Comparison of ENCODE assay signal across 8 cellular contexts in genomic region chr11:19577391-19577831, GRCh38.
A peak's percentile ranks its signal among the peaks of the same experiment; 100 is the strongest.
DNase-seq lines count a peak whose midpoint lies in the region; ATAC-seq and TF ChIP-seq lines count a peak whose summit lies in the region.

No MANE protein-coding gene starts in this region.

- H3K23ac ChIP-seq in mesenchymal stem cell (ENCODE audit: low read length in 2 of 2): no peak overlapping the region

- no peak for TF ChIP-seq CTCF in thoracic aorta (IDR thresholded peaks at IDR 0.05)
- TF ChIP-seq CTCF in GM13977 (IDR thresholded peaks at IDR 0.05; ENCODE audit: extremely low read depth, insufficient read depth, missing control alignments): no peak

- no peaks in the 10 kb centered on the region for H3K36me3 ChIP-seq in mesenchymal stem cell (ENCODE audit: control insufficient read depth in 1 of 2, insufficient read depth in 2 of 2, low read depth in 1 of 2, low read length in 2 of 2)
- H3K36me3 ChIP-seq in thoracic aorta: no peaks in the 10 kb centered on the region

- no peak overlapping the region for H3K14ac ChIP-seq in mesenchymal stem cell (ENCODE audit: low read length in 2 of 2)

- peak overlapping the region; percentile 67 for H3K9ac ChIP-seq in mesenchymal stem cell (ENCODE audit: low read length)

- H3K18ac ChIP-seq in mesenchymal stem cell (ENCODE audit: low read depth in 1 of 2, low read length in 2 of 2): no peak overlapping the region

- no peaks in the 10 kb centered on the region for H3K79me1 ChIP-seq in mesenchymal stem cell (replicated peaks; ENCODE audit: low read length, poor library complexity, severe bottlenecking)

- H2AK5ac ChIP-seq in mesenchymal stem cell (ENCODE audit: low read length, severe bottlenecking): no peak overlapping the region

- peak; percentile 56 for ATAC-seq in thoracic aorta (ENCODE audit: insufficient number of reproducible peaks, low FRiP score, low read depth)
- ATAC-seq in HG02870 (IDR thresholded peaks at IDR 0.05; ENCODE audit: unreplicated experiment): no peak

- H2BK5ac ChIP-seq in mesenchymal stem cell (ENCODE audit: low read depth, low read length, poor library complexity, severe bottlenecking): no peak overlapping the region

- DNase-seq in NCI-H2081 treated with DMSO at 0.1 percent for 48 hours (lab: John Stamatoyannopoulos, UW) (peak; percentile 44), dermis microvascular lymphatic vessel endothelial cell (ENCODE audit: low read depth in 2 of 2) (peak; percentile 87 to 88), mesenchymal stem cell (peak; percentile 56), thoracic aorta (ENCODE audit: low spot score) (no peak), NCI-H345 (lab: John Stamatoyannopoulos, UW) (no peak), GM13977 (ENCODE audit: low spot score) (no peak)
- no peak for DNase-seq in activated T-cell treated with anti-CD3 and anti-CD28 coated beads, Interleukin-2, amount 50 U/mL, for 1 hour

- H4K8ac ChIP-seq in mesenchymal stem cell (ENCODE audit: low read length): no peak overlapping the region

- H3K4me1 ChIP-seq in mesenchymal stem cell (ENCODE audit: control insufficient read depth, insufficient read depth, low read depth, low read length): peaks cover 9% of the 10 kb centered on the region
- peaks cover 48 to 82% of the 10 kb centered on the region in 2 donors for H3K4me1 ChIP-seq in thoracic aorta (ENCODE audit: control insufficient read depth in 1 of 2, low read depth in 2 of 2)

- no peak overlapping the region for H2BK120ac ChIP-seq in mesenchymal stem cell (ENCODE audit: low read depth, low read length)

- H3K9me3 ChIP-seq in mesenchymal stem cell (ENCODE audit: control insufficient read depth, low read length) (no peaks in the 10 kb centered on the region), thoracic aorta (no peaks in the 10 kb centered on the region)

- H3K27me3 ChIP-seq in mesenchymal stem cell (ENCODE audit: control insufficient read depth in 1 of 2, insufficient read depth in 1 of 2, low read length in 2 of 2): no peaks in the 10 kb centered on the region
- no peaks in the 10 kb centered on the region for H3K27me3 ChIP-seq in thoracic aorta (replicated peaks; ENCODE audit: insufficient read depth)

- no peak overlapping the region for H3K4ac ChIP-seq in mesenchymal stem cell (ENCODE audit: low read depth in 1 of 2, low read length in 2 of 2)

- H3K27ac ChIP-seq in mesenchymal stem cell (ENCODE audit: low read length, poor library complexity, severe bottlenecking) (no peak overlapping the region), thoracic aorta (peak overlapping the region; percentile 89 to 97)

- no peak overlapping the region for H2AFZ ChIP-seq in mesenchymal stem cell (ENCODE audit: low read depth, low read length)

- peak overlapping the region in 1 of 2 experiments; percentile 34 for H3K4me3 ChIP-seq in mesenchymal stem cell (ENCODE audit: insufficient read depth in 1 of 2, low read depth in 1 of 2, low read length in 2 of 2)
- peak overlapping the region; percentile 19 for H3K4me3 ChIP-seq in thoracic aorta

- in situ Hi-C loops in GM13977 (cut with MboI; ENCODE audit: low pct_unique_long_range_greater_than_20kb, low sequenced_read_pairs, unreplicated experiment): no loop called here

- H4K91ac ChIP-seq in mesenchymal stem cell (ENCODE audit: low read length): no peak overlapping the region

- no peak overlapping the region for H2BK15ac ChIP-seq in mesenchymal stem cell (ENCODE audit: low read depth, poor library complexity, severe bottlenecking)

- H2BK12ac ChIP-seq in mesenchymal stem cell (ENCODE audit: low read length in 2 of 2): no peak overlapping the region

- WGBS in mesenchymal stem cell: 47% methylated on average over 5 of the region's 5 CpGs

- no peak overlapping the region for H3K4me2 ChIP-seq in mesenchymal stem cell (ENCODE audit: low read length, poor library complexity, severe bottlenecking)

Comparison
In these comparisons a context has a peak if more than half of its experiments do, and no peak if none do; other contexts are left out.
1. DNase-seq: peak in NCI-H2081 treated with DMSO at 0.1 percent for 48 hours (single experiment), dermis microvascular lymphatic vessel endothelial cell (2 of 2) and mesenchymal stem cell (single experiment); none in thoracic aorta (single experiment), NCI-H345 (single experiment), activated T-cell treated with anti-CD3 and anti-CD28 coated beads, Interleukin-2, amount 50 U/mL, for 1 hour (single experiment) and GM13977 (single experiment).